32 cellular contexts compared by ENCODE assay signal in genomic region chr7:147638566-147638965, GRCh38.
"Had no signal": no experiment of that assay in that cellular context is flagged by ENCODE, and none has a peak within 500 bp of the region (broad histone marks: within the 10 kb centered on the region; RNA-seq: fewer than 3 reads in every experiment).

No MANE protein-coding gene starts in this region.

- H3K27ac Mint-ChIP-seq: activated B cell treated with CpG ODN at 0.5 μM for 24 hours; activated CD8-positive, alpha-beta T cell treated with anti-CD3 and anti-CD28 coated beads for 36 hours; activated naive CD8-positive, alpha-beta T cell; activated T-helper 17 cell treated with anti-CD3 and anti-CD28 coated beads, Interleukin-2, amount 50 U/mL, for 72 hours; dendritic cell treated with granulocyte-macrophage colony-stimulating factor and Interleukin-4, amounts not matched to agents 40 ng/mL and 50 ng/mL, for 4 days; effector memory CD8-positive, alpha-beta T cell; T-helper 17 cell; T-helper 2 cell treated with Interferon-gamma antibody and Interleukin-4, amounts not matched to agents 5 μg/mL and 100 μg/mL, for 36 hours had no signal

- H3K4me1 Mint-ChIP-seq: activated B cell treated with CpG ODN at 0.5 μM for 24 hours; activated T-helper 17 cell treated with anti-CD3 and anti-CD28 coated beads, Interleukin-2, amount 50 U/mL, for 72 hours; T-helper 17 cell had no signal

- H3K27ac ChIP-seq: body of pancreas, coronary artery, esophagus squamous epithelium, gastroesophageal sphincter, WERI-Rb-1 had no signal

- H3K27me3 Mint-ChIP-seq: activated B cell treated with CpG ODN at 0.5 μM for 24 hours; activated CD8-positive, alpha-beta T cell treated with anti-CD3 and anti-CD28 coated beads for 36 hours; activated naive CD8-positive, alpha-beta T cell; activated T-helper 17 cell treated with anti-CD3 and anti-CD28 coated beads, Interleukin-2, amount 50 U/mL, for 72 hours; dendritic cell treated with granulocyte-macrophage colony-stimulating factor and Interleukin-4, amounts not matched to agents 40 ng/mL and 50 ng/mL, for 4 days; effector memory CD8-positive, alpha-beta T cell; T-helper 17 cell had no signal

- H3K4me3 Mint-ChIP-seq: activated B cell treated with CpG ODN at 0.5 μM for 24 hours; activated CD8-positive, alpha-beta T cell treated with anti-CD3 and anti-CD28 coated beads for 36 hours; activated naive CD8-positive, alpha-beta T cell; activated T-cell treated with anti-CD3 and anti-CD28 coated beads, Interleukin-2, amount 50 U/mL, for 4 hours; activated T-helper 17 cell treated with anti-CD3 and anti-CD28 coated beads, Interleukin-2, amount 50 U/mL, for 72 hours; dendritic cell treated with granulocyte-macrophage colony-stimulating factor and Interleukin-4, amounts not matched to agents 40 ng/mL and 50 ng/mL, for 4 days; effector memory CD8-positive, alpha-beta T cell; T-helper 17 cell; T-helper 2 cell treated with Interferon-gamma antibody and Interleukin-4, amounts not matched to agents 5 μg/mL and 100 μg/mL, for 36 hours had no signal

- ATAC-seq: activated CD4-positive, CD25-positive, alpha-beta regulatory T cell treated with anti-CD3 and anti-CD28 coated beads, Interleukin-2, amount 50 U/mL, for 24 hours; activated CD8-positive, alpha-beta T cell treated with anti-CD3 and anti-CD28 coated beads for 36 hours; activated T-cell treated with anti-CD3 and anti-CD28 coated beads, Interleukin-2, amount 50 U/mL, for 4 hours; activated T-helper 17 cell treated with anti-CD3 and anti-CD28 coated beads, Interleukin-2, amount 50 U/mL, for 72 hours; body of pancreas; effector memory CD8-positive, alpha-beta T cell; gastroesophageal sphincter; T-helper 17 cell had no signal

- DNase-seq: activated B cell treated with CpG ODN at 0.5 μM for 24 hours; activated CD4-positive, alpha-beta T cell treated with anti-CD3 and anti-CD28 coated beads for 48 hours; activated CD4-positive, alpha-beta T cell treated with anti-CD3 and anti-CD28 coated beads, Interleukin-2, amount 50 U/mL, for 1 hour; activated CD4-positive, alpha-beta T cell treated with anti-CD3 and anti-CD28 coated beads, Interleukin-2, amount 50 U/mL, for 48 hours; activated CD8-positive, alpha-beta memory T cell treated with anti-CD3 and anti-CD28 coated beads for 24 hours; activated CD8-positive, alpha-beta T cell treated with anti-CD3 and anti-CD28 coated beads for 36 hours; activated effector memory CD4-positive, alpha-beta T cell treated with Interleukin-2 at 50 U/mL for 16 hours; activated gamma-delta T cell treated with Interleukin-2 at 50 U/mL for 16 hours; activated naive CD4-positive, alpha-beta T cell treated with anti-CD3 and anti-CD28 coated beads, Interleukin-2, amount 50 U/mL, for 16 hours; activated naive CD4-positive, alpha-beta T cell treated with Interleukin-2 at 50 U/mL for 16 hours; activated T-cell treated with anti-CD3 and anti-CD28 coated beads, Interleukin-2, amount 50 U/mL, for 4 hours; amniotic stem cell; aorta; body of pancreas; central memory CD4-positive, alpha-beta T cell; cerebellar nuclear complex; effector CD4-positive, alpha-beta T cell; effector memory CD8-positive, alpha-beta T cell; erythroblast; esophagus squamous epithelium; foreskin melanocyte; T-helper 1 cell; T-helper 17 cell; T1000; WERI-Rb-1 had no signal

- H3K36me3 Mint-ChIP-seq: activated naive CD8-positive, alpha-beta T cell had no signal
